In the genomic region with DNA sequence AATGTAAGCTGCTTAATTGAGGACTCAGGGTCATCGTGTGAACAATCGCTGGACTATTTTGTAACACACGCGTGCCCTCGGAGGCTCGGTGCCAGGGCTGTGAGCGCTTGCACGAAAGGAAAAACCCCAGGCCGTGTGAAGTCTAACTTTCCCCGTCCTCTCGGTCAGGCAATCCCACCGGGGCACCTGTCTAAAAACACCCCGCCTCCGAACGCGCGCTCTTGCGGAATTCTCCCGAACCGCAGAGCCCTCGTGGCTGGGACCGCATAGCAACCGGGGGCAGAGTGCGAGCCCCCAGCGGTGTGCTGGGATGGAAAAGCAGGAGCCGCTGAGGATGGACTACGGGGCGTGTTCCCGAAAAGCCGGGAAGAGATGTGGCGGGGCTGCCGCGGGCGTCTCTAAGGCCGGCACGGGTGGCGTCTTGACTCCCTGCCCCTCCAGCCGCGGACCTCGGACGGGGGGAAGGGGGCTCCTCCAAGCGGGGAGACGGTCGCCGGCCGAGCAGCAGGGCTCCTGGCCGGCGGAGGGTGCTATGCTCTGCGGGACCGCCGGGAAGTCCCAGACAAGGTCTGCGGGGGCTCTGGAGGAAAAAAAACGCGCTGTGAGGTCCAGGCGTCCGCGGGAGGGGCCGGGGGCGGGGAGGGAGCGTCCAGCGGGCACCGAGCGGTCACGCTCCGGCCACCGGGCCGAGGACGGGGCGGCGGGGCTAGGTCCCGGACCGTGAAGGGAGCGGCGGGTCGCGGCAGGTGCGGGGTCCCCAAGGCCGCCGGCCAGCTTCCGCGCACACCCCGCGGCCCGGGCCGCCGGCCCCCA, we compare ENCODE assay signal across 2 cellular contexts.
TF ChIP-seq lines count a peak whose summit lies in the region.

No MANE protein-coding gene starts in this region.

TF ChIP-seq in A549, 52 proteins besides CTCF, POLR2A, EP300 and RAD21:
- TF ChIP-seq, protein P1, sequence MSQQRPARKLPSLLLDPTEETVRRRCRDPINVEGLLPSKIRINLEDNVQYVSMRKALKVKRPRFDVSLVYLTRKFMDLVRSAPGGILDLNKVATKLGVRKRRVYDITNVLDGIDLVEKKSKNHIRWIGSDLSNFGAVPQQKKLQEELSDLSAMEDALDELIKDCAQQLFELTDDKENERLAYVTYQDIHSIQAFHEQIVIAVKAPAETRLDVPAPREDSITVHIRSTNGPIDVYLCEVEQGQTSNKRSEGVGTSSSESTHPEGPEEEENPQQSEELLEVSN (IDR thresholded peaks at IDR 0.05; ENCODE audit: borderline replicate concordance, low read depth), result peak; percentile 37; the same call in 1 of the 2 replicates
- TF ChIP-seq JUN (IDR thresholded peaks at IDR 0.05), result peak in 1 of 2 experiments; percentile 9; a peak in 1 of 5 replicates
- TF ChIP-seq, protein P2, sequence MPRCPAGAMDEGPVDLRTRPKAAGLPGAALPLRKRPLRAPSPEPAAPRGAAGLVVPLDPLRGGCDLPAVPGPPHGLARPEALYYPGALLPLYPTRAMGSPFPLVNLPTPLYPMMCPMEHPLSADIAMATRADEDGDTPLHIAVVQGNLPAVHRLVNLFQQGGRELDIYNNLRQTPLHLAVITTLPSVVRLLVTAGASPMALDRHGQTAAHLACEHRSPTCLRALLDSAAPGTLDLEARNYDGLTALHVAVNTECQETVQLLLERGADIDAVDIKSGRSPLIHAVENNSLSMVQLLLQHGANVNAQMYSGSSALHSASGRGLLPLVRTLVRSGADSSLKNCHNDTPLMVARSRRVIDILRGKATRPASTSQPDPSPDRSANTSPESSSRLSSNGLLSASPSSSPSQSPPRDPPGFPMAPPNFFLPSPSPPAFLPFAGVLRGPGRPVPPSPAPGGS (IDR thresholded peaks at IDR 0.05), result no peak
- TF ChIP-seq KDM5A (IDR thresholded peaks at IDR 0.05), result no peak
- peak; percentile 56; the same call in 1 of the 2 replicates for TF ChIP-seq RFX5 (IDR thresholded peaks at IDR 0.05)

TF ChIP-seq in GM12891, 5 proteins besides CTCF, POLR2A, EP300 and RAD21:
- TF ChIP-seq POU2F2 (IDR thresholded peaks at IDR 0.05; ENCODE audit: low read depth, low read length) (no peak), POLR2AphosphoS5 (IDR thresholded peaks at IDR 0.05; ENCODE audit: low read depth, low read length) (peak; percentile 11; the same call in 1 of the 2 replicates)
